Comparison of ENCODE assay signal across 14 cellular contexts in genomic region chr13:110628952-110629701, GRCh38. TPM values are rescaled to one million over a fixed set of nuclear protein-coding genes. Genes with fewer than 3 reads are reported as not detected.
A peak's percentile ranks its signal among the peaks of the same experiment; 100 is the strongest.
DNase-seq lines count a peak whose midpoint lies in the region; ATAC-seq and TF ChIP-seq lines count a peak whose summit lies in the region.
"Had no signal": no experiment of that assay in that cellular context is flagged by ENCODE, and none has a peak within 500 bp of the region (broad histone marks: within the 10 kb centered on the region; RNA-seq: fewer than 3 reads in every experiment).

No MANE protein-coding gene starts in this region.

- H3F3A ChIP-seq in PC-3 (ENCODE audit: low read length, unreplicated experiment), result no peaks in the 10 kb centered on the region

- CTCF ChIA-PET in PC-3 (lab: Charles Lee), result no interaction called here

- H3K9me3 ChIP-seq in left ventricle myocardium inferior (replicated peaks), result no peaks in the 10 kb centered on the region
- H3K9me3 ChIP-seq in PC-3 (ENCODE audit: low read length), result no peaks in the 10 kb centered on the region
- H3K9me3 ChIP-seq: colonic mucosa, esophagus squamous epithelium, pancreas, SJCRH30 had no signal

- no peak overlapping the region for H3K9ac ChIP-seq in PC-3 (ENCODE audit: low read length)

- H4K20me1 ChIP-seq in PC-3 (ENCODE audit: low read length), result 0 out of 2 replicates have a peak, but pooled peaks cover 3% of the 10 kb centered on the region

- H3K27ac ChIP-seq in left ventricle myocardium inferior (replicated peaks) (peak overlapping the region; percentile 30), PC-3 (ENCODE audit: low read length) (no peak overlapping the region), foreskin keratinocyte (no peak overlapping the region)
- H3K27ac ChIP-seq: colonic mucosa, esophagus squamous epithelium, pancreas, SJCRH30 had no signal

- no peaks in the 10 kb centered on the region for H3K9me2 ChIP-seq in PC-3 (replicated peaks; ENCODE audit: low read length)

- H3K4me2 ChIP-seq in PC-3 (ENCODE audit: low read length), result no peak overlapping the region

- H3K4me1 ChIP-seq in left ventricle myocardium inferior (peaks cover 47% of the 10 kb centered on the region), PC-3 (ENCODE audit: insufficient read depth, low read length) (no peaks in the 10 kb centered on the region), foreskin keratinocyte (peaks cover 11% of the 10 kb centered on the region)
- H3K4me1 ChIP-seq: pancreas, SJCRH30 had no signal

- no peak overlapping the region for H2AFZ ChIP-seq in PC-3 (ENCODE audit: low read length)

- H3K36me3 ChIP-seq in left ventricle myocardium inferior (peaks cover 61% of the 10 kb centered on the region), PC-3 (ENCODE audit: low read depth, low read length) (peaks cover 17% of the 10 kb centered on the region; the same call in 1 of the 2 replicates)
- H3K36me3 ChIP-seq: colonic mucosa had no signal

- H3K4me3 ChIP-seq in left ventricle myocardium inferior (no peak overlapping the region), PC-3 (ENCODE audit: low read length) (no peak overlapping the region)
- H3K4me3 ChIP-seq: colonic mucosa, esophagus squamous epithelium, pancreas, SJCRH30 had no signal

- POLR2A ChIA-PET in PC-3 (lab: Charles Lee; ENCODE audit: unreplicated experiment), result no interaction called here

- H3K27me3 ChIP-seq in left ventricle myocardium inferior (ENCODE audit: low read depth), result no peaks in the 10 kb centered on the region
- no peaks in the 10 kb centered on the region for H3K27me3 ChIP-seq in PC-3 (ENCODE audit: low read length)
- no peaks in the 10 kb centered on the region for H3K27me3 ChIP-seq in foreskin keratinocyte
- H3K27me3 ChIP-seq: colonic mucosa, esophagus squamous epithelium, pancreas, SJCRH30 had no signal

- no peak for TF ChIP-seq CTCF in left ventricle myocardium inferior (IDR thresholded peaks at IDR 0.05; ENCODE audit: borderline replicate concordance)
- TF ChIP-seq CTCF in PC-3 (conservative IDR thresholded peaks at IDR 0.05; ENCODE audit: low read depth, low read length), result no peak
- no peak for TF ChIP-seq CTCF in foreskin keratinocyte (conservative IDR thresholded peaks at IDR 0.05)

- peaks cover 79% of the 10 kb centered on the region for H3K79me2 ChIP-seq in PC-3 (ENCODE audit: low read length)

- intact Hi-C loops in left ventricle myocardium inferior (cut with micrococcal nuclease), result no loop called here
- intact Hi-C loops in Right ventricle myocardium superior (cut with DNase I), result no loop called here
- intact Hi-C loops in PC-3 (cut with micrococcal nuclease), result no loop called here

- no TSS peak for BruUV-seq in PC-3 (replicated peaks; lab: Mats Ljungman, UMichigan)

- DNase-seq in left ventricle myocardium inferior (no peak), Right ventricle myocardium superior (no peak), cerebellar cortex (ENCODE audit: low spot score) (peak; percentile 59), mesenteric fat pad (ENCODE audit: low spot score) (peak; percentile 69), PC-3 (no peak), middle frontal gyrus (ENCODE audit: extremely low spot score, low spot score) (no peak), foreskin keratinocyte (no peak)
- DNase-seq: colonic mucosa, esophagus squamous epithelium, H9, IMR-90, pancreas, SJCRH30 had no signal

- ATAC-seq in Right ventricle myocardium superior (ENCODE audit: poor library complexity), result no peak
- no peak for ATAC-seq in PC-3
- no peak for ATAC-seq in foreskin keratinocyte
- ATAC-seq in GM19328 (IDR thresholded peaks at IDR 0.05; ENCODE audit: unreplicated experiment), result no peak

RNA-seq across cellular contexts. Expression of gene NAXD, which starts 13.8 kb away (rescaled TPM):
- total RNA-seq in left ventricle myocardium inferior (28.0 TPM), Right ventricle myocardium superior (27.6 TPM), mesenteric fat pad (20.1 TPM), PC-3 (2014; rRNA removed) (18.7 and 19.0 TPM in 2 replicates), foreskin keratinocyte (18.2 and 20.6 TPM in 2 replicates)
- polyA plus RNA-seq in foreskin keratinocyte, result 17.6 and 19.4 TPM in 2 replicates

Comparison
In these comparisons a context has a peak if more than half of its experiments do, and no peak if none do; other contexts are left out.
1. DNase-seq: peak in cerebellar cortex (single experiment) and mesenteric fat pad (single experiment); none in left ventricle myocardium inferior (single experiment), Right ventricle myocardium superior (single experiment), PC-3 (single experiment), middle frontal gyrus (single experiment) and foreskin keratinocyte (0 of 2).